1 cellular context compared by ENCODE assay signal in the genomic region with DNA sequence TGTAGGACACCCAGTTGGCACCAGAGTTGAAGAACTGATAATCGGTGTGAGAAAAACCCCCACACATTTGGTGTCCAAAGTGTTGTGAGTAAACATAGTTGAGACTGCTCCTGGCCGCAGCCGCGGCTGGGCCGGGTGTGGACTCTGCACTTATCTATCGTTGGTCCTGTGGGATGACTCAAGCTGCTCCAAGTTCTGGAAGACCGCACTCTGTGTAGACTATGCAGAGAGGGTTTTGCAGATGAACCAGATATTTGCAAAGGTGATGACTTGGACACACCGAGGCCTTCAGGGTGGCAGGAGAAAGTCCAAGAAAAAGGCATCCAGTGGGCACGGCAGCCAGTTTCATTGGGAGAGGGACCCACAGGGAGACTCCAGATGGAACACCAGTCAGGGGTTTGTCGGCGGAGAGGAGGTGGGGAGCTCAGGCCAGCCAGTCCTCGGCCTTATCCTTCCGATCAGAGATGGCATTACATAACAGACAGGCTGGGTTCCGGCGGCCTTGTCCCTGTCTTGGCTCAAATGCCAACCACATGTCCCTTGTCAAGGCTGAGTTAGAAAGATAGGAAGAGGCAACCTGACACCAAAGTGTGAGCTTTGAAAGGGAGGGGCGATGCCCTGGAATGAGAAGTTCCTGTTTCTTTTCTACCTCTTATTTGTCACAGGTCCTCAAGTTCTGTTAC.
TF ChIP-seq lines count a peak whose summit lies in the region.

No MANE protein-coding gene starts in this region.

TF ChIP-seq in HepG2, 621 proteins besides CTCF, POLR2A, EP300 and RAD21 (continued from another document and continues in another):
- TF ChIP-seq, protein P1, sequence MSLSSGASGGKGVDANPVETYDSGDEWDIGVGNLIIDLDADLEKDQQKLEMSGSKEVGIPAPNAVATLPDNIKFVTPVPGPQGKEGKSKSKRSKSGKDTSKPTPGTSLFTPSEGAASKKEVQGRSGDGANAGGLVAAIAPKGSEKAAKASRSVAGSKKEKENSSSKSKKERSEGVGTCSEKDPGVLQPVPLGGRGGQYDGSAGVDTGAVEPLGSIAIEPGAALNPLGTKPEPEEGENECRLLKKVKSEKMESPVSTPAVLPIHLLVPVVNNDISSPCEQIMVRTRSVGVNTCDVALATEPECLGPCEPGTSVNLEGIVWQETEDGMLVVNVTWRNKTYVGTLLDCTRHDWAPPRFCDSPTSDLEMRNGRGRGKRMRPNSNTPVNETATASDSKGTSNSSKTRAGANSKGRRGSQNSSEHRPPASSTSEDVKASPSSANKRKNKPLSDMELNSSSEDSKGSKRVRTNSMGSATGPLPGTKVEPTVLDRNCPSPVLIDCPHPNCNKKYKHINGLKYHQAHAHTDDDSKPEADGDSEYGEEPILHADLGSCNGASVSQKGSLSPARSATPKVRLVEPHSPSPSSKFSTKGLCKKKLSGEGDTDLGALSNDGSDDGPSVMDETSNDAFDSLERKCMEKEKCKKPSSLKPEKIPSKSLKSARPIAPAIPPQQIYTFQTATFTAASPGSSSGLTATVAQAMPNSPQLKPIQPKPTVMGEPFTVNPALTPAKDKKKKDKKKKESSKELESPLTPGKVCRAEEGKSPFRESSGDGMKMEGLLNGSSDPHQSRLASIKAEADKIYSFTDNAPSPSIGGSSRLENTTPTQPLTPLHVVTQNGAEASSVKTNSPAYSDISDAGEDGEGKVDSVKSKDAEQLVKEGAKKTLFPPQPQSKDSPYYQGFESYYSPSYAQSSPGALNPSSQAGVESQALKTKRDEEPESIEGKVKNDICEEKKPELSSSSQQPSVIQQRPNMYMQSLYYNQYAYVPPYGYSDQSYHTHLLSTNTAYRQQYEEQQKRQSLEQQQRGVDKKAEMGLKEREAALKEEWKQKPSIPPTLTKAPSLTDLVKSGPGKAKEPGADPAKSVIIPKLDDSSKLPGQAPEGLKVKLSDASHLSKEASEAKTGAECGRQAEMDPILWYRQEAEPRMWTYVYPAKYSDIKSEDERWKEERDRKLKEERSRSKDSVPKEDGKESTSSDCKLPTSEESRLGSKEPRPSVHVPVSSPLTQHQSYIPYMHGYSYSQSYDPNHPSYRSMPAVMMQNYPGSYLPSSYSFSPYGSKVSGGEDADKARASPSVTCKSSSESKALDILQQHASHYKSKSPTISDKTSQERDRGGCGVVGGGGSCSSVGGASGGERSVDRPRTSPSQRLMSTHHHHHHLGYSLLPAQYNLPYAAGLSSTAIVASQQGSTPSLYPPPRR (CRISPR knock-in tag; IDR thresholded peaks at IDR 0.05; ENCODE audit: borderline replicate concordance), result peak; percentile 33; the same call in 1 of the 2 replicates
- TF ChIP-seq ZMYM3 (CRISPR knock-in tag; IDR thresholded peaks at IDR 0.05) (no peak; the same call in 1 of the 2 replicates), CREM (IDR thresholded peaks at IDR 0.05) (peak; percentile 25; the same call in 1 of the 2 replicates), CREM (CRISPR knock-in tag; IDR thresholded peaks at IDR 0.05) (no peak), RORA (CRISPR knock-in tag; IDR thresholded peaks at IDR 0.05) (peak; percentile 77; the same call in 1 of the 2 replicates), NFKB2 (CRISPR knock-in tag; IDR thresholded peaks at IDR 0.05; ENCODE audit: borderline replicate concordance) (peak; percentile 48; the same call in 1 of the 2 replicates), PHF21A (CRISPR knock-in tag; IDR thresholded peaks at IDR 0.05) (peak; percentile 69), MED1 (CRISPR knock-in tag; IDR thresholded peaks at IDR 0.05) (peak; percentile 11; the same call in 1 of the 2 replicates), NR2F6 (IDR thresholded peaks at IDR 0.05) (0 out of 2 replicates have a peak, but pooled peaks have one; percentile 7), NR2F6 (CRISPR knock-in tag; IDR thresholded peaks at IDR 0.05) (no peak), FOXA3 (CRISPR knock-in tag; IDR thresholded peaks at IDR 0.05) (peak; percentile 64), ZMAT3 (CRISPR knock-in tag; conservative IDR thresholded peaks at IDR 0.05) (0 out of 2 replicates have a peak, but pooled peaks have one; percentile 42), ZSCAN29 (CRISPR knock-in tag; conservative IDR thresholded peaks at IDR 0.05) (peak; percentile 55; the same call in 1 of the 2 replicates), ELF3 (CRISPR knock-in tag; IDR thresholded peaks at IDR 0.05) (no peak), ZNF350 (CRISPR knock-in tag; IDR thresholded peaks at IDR 0.05; ENCODE audit: borderline replicate concordance, low read depth) (peak; percentile 57; the same call in 1 of the 2 replicates), FOXA1 (IDR thresholded peaks at IDR 0.05) (no peak), FOXA1 (CRISPR knock-in tag; IDR thresholded peaks at IDR 0.05) (peak; percentile 67; the same call in 1 of the 2 replicates), NR1H2 (CRISPR knock-in tag; IDR thresholded peaks at IDR 0.05; ENCODE audit: borderline replicate concordance, low read depth) (no peak), ZNF296 (CRISPR knock-in tag; conservative IDR thresholded peaks at IDR 0.05) (0 out of 2 replicates have a peak, but pooled peaks have one; percentile 43), ZBTB3 (CRISPR knock-in tag; IDR thresholded peaks at IDR 0.05; ENCODE audit: borderline replicate concordance, low read depth) (peak; percentile 51; the same call in 1 of the 2 replicates), SAP130 (CRISPR knock-in tag; IDR thresholded peaks at IDR 0.05; ENCODE audit: low read depth) (peak; percentile 58), ZSCAN20 (CRISPR knock-in tag; IDR thresholded peaks at IDR 0.05; ENCODE audit: borderline replicate concordance) (peak; percentile 95), ZNF441 (CRISPR knock-in tag; IDR thresholded peaks at IDR 0.05; ENCODE audit: borderline replicate concordance) (peak; percentile 17; the same call in 1 of the 2 replicates), ZNF251 (CRISPR knock-in tag; IDR thresholded peaks at IDR 0.05) (no peak), RELA (CRISPR knock-in tag; IDR thresholded peaks at IDR 0.05) (no peak), HOXA3 (CRISPR knock-in tag; IDR thresholded peaks at IDR 0.05) (peak; percentile 23), ZNF563 (CRISPR knock-in tag; IDR thresholded peaks at IDR 0.05) (peak; percentile 67; the same call in 1 of the 2 replicates)
- TF ChIP-seq, protein P2, sequence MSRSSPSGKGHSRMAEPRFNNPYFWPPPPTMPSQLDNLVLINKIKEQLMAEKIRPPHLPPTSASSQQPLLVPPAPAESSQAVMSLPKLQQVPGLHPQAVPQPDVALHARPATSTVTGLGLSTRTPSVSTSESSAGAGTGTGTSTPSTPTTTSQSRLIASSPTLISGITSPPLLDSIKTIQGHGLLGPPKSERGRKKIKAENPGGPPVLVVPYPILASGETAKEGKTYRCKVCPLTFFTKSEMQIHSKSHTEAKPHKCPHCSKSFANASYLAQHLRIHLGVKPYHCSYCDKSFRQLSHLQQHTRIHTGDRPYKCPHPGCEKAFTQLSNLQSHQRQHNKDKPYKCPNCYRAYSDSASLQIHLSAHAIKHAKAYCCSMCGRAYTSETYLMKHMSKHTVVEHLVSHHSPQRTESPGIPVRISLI (CRISPR knock-in tag; IDR thresholded peaks at IDR 0.05; ENCODE audit: borderline replicate concordance), result peak; percentile 9; the same call in 1 of the 2 replicates
- TF ChIP-seq, protein P3, sequence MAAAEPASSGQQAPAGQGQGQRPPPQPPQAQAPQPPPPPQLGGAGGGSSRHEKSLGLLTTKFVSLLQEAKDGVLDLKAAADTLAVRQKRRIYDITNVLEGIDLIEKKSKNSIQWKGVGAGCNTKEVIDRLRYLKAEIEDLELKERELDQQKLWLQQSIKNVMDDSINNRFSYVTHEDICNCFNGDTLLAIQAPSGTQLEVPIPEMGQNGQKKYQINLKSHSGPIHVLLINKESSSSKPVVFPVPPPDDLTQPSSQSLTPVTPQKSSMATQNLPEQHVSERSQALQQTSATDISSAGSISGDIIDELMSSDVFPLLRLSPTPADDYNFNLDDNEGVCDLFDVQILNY (CRISPR knock-in tag; conservative IDR thresholded peaks at IDR 0.05), result no peak
- TF ChIP-seq, protein P4, sequence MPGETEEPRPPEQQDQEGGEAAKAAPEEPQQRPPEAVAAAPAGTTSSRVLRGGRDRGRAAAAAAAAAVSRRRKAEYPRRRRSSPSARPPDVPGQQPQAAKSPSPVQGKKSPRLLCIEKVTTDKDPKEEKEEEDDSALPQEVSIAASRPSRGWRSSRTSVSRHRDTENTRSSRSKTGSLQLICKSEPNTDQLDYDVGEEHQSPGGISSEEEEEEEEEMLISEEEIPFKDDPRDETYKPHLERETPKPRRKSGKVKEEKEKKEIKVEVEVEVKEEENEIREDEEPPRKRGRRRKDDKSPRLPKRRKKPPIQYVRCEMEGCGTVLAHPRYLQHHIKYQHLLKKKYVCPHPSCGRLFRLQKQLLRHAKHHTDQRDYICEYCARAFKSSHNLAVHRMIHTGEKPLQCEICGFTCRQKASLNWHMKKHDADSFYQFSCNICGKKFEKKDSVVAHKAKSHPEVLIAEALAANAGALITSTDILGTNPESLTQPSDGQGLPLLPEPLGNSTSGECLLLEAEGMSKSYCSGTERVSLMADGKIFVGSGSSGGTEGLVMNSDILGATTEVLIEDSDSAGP (CRISPR knock-in tag; IDR thresholded peaks at IDR 0.05; ENCODE audit: borderline replicate concordance), result peak; percentile 45; the same call in 1 of the 2 replicates
- TF ChIP-seq, protein P5, sequence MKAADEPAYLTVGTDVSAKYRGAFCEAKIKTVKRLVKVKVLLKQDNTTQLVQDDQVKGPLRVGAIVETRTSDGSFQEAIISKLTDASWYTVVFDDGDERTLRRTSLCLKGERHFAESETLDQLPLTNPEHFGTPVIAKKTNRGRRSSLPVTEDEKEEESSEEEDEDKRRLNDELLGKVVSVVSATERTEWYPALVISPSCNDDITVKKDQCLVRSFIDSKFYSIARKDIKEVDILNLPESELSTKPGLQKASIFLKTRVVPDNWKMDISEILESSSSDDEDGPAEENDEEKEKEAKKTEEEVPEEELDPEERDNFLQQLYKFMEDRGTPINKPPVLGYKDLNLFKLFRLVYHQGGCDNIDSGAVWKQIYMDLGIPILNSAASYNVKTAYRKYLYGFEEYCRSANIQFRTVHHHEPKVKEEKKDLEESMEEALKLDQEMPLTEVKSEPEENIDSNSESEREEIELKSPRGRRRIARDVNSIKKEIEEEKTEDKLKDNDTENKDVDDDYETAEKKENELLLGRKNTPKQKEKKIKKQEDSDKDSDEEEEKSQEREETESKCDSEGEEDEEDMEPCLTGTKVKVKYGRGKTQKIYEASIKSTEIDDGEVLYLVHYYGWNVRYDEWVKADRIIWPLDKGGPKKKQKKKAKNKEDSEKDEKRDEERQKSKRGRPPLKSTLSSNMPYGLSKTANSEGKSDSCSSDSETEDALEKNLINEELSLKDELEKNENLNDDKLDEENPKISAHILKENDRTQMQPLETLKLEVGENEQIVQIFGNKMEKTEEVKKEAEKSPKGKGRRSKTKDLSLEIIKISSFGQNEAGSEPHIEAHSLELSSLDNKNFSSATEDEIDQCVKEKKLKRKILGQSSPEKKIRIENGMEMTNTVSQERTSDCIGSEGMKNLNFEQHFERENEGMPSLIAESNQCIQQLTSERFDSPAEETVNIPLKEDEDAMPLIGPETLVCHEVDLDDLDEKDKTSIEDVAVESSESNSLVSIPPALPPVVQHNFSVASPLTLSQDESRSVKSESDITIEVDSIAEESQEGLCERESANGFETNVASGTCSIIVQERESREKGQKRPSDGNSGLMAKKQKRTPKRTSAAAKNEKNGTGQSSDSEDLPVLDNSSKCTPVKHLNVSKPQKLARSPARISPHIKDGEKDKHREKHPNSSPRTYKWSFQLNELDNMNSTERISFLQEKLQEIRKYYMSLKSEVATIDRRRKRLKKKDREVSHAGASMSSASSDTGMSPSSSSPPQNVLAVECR (CRISPR knock-in tag; IDR thresholded peaks at IDR 0.05; ENCODE audit: borderline replicate concordance), result peak; percentile 39; the same call in 1 of the 2 replicates
- TF ChIP-seq, protein P6, sequence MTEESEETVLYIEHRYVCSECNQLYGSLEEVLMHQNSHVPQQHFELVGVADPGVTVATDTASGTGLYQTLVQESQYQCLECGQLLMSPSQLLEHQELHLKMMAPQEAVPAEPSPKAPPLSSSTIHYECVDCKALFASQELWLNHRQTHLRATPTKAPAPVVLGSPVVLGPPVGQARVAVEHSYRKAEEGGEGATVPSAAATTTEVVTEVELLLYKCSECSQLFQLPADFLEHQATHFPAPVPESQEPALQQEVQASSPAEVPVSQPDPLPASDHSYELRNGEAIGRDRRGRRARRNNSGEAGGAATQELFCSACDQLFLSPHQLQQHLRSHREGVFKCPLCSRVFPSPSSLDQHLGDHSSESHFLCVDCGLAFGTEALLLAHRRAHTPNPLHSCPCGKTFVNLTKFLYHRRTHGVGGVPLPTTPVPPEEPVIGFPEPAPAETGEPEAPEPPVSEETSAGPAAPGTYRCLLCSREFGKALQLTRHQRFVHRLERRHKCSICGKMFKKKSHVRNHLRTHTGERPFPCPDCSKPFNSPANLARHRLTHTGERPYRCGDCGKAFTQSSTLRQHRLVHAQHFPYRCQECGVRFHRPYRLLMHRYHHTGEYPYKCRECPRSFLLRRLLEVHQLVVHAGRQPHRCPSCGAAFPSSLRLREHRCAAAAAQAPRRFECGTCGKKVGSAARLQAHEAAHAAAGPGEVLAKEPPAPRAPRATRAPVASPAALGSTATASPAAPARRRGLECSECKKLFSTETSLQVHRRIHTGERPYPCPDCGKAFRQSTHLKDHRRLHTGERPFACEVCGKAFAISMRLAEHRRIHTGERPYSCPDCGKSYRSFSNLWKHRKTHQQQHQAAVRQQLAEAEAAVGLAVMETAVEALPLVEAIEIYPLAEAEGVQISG (CRISPR knock-in tag; IDR thresholded peaks at IDR 0.05), result 0 out of 2 replicates have a peak, but pooled peaks have one; percentile 6
- TF ChIP-seq, protein P7, sequence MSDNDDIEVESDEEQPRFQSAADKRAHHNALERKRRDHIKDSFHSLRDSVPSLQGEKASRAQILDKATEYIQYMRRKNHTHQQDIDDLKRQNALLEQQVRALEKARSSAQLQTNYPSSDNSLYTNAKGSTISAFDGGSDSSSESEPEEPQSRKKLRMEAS (IDR thresholded peaks at IDR 0.05), result peak; percentile 59
- TF ChIP-seq, protein P8, sequence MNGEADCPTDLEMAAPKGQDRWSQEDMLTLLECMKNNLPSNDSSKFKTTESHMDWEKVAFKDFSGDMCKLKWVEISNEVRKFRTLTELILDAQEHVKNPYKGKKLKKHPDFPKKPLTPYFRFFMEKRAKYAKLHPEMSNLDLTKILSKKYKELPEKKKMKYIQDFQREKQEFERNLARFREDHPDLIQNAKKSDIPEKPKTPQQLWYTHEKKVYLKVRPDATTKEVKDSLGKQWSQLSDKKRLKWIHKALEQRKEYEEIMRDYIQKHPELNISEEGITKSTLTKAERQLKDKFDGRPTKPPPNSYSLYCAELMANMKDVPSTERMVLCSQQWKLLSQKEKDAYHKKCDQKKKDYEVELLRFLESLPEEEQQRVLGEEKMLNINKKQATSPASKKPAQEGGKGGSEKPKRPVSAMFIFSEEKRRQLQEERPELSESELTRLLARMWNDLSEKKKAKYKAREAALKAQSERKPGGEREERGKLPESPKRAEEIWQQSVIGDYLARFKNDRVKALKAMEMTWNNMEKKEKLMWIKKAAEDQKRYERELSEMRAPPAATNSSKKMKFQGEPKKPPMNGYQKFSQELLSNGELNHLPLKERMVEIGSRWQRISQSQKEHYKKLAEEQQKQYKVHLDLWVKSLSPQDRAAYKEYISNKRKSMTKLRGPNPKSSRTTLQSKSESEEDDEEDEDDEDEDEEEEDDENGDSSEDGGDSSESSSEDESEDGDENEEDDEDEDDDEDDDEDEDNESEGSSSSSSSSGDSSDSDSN (CRISPR knock-in tag; IDR thresholded peaks at IDR 0.05), result peak; percentile 61
